ENCODE assay signal across 8 cellular contexts in genomic region chr1:47313915-47314664, GRCh38. TPM values are rescaled to one million over a fixed set of nuclear protein-coding genes. Genes with fewer than 3 reads are reported as not detected.
A peak's percentile ranks its signal among the peaks of the same experiment; 100 is the strongest.
DNase-seq lines count a peak whose midpoint lies in the region; ATAC-seq and TF ChIP-seq lines count a peak whose summit lies in the region.

Gene STIL (minus strand): TSS chr1:47314147. CDS start chr1:47310319, 3,828 bp downstream.

- H3K27ac ChIP-seq in urinary bladder (ENCODE audit: low read depth): peak within 1 kb of the TSS; percentile 46

- ATAC-seq in HG02870 (IDR thresholded peaks at IDR 0.05; ENCODE audit: unreplicated experiment) (peak; percentile 97), left cardiac atrium (peak; percentile 100)

- WGBS in urinary bladder: under 1% methylated on average over 54 of the region's 54 CpGs

- TF ChIP-seq CTCF in GM13976 (IDR thresholded peaks at IDR 0.05; ENCODE audit: borderline replicate concordance, control extremely low read depth, extremely low read depth, insufficient read depth, missing control alignments): no peak

- peak; percentile 98 for DNase-seq in GM13976 (ENCODE audit: low spot score)
- peak; percentile 93 for DNase-seq in NCI-H146 treated with DMSO at 0.1 percent for 48 hours (lab: John Stamatoyannopoulos, UW; ENCODE audit: unreplicated experiment)
- peak; percentile 100 for DNase-seq in amniotic stem cell (lab: John Stamatoyannopoulos, UW)
- peak; percentile 99 for DNase-seq in left cardiac atrium
- peak; percentile 100 for DNase-seq in posterior vena cava (ENCODE audit: low spot score)

- in situ Hi-C loops in GM13976 (cut with MboI; ENCODE audit: low sequenced_read_pairs, unreplicated experiment): no loop called here

- no peaks in the 10 kb centered on the region for H3K4me1 ChIP-seq in urinary bladder (ENCODE audit: insufficient read depth)

- no peaks in the 10 kb centered on the region for H3K36me3 ChIP-seq in urinary bladder (ENCODE audit: insufficient read depth)

- intact Hi-C loops in T-helper 1 cell treated with Interleukin-12 subunit alpha and Interleukin-12 subunit beta and Interleukin-4 antibody, amounts not matched to agents 30 ng/mL and 1 ng/mL, for 36 hours (cut with micrococcal nuclease): loop anchor here (1.0 to 5.0 kb wide), 9 partner anchors 20 to 1822 kb away; partner anchors contain the start of genes EFCAB14, GPBP1L1, NSUN4 and TESK2
- intact Hi-C loops in left cardiac atrium (cut with DNase I) (no loop called here), posterior vena cava (cut with DNase I) (no loop called here)

- peak within 1 kb of the TSS; percentile 54 for H3K4me3 ChIP-seq in urinary bladder (ENCODE audit: low read depth, low read length)

RNA-seq across cellular contexts. Expression of gene STIL, which starts in this region (rescaled TPM):
- 28.4 and 32.0 TPM in 2 replicates for total RNA-seq in T-helper 1 cell treated with Interleukin-12 subunit alpha and Interleukin-12 subunit beta and Interleukin-4 antibody, amounts not matched to agents 30 ng/mL and 1 ng/mL, for 36 hours
- total RNA-seq in left cardiac atrium: 1 to 10 TPM in 1 of 2 donors, under 1 TPM in 1; 0.81 to 1.4 TPM
- 1 to 10 TPM in 1 of 2 donors, under 1 TPM in 1; 0.86 to 1.1 TPM for total RNA-seq in posterior vena cava
- 13.0 TPM for total RNA-seq in urinary bladder
- polyA plus RNA-seq in urinary bladder: 0.53 TPM

Comparison
In these comparisons a context has a peak if more than half of its experiments do, and no peak if none do; other contexts are left out.
1. Peak in every context shown above with its lines: DNase-seq, ATAC-seq, H3K4me3 ChIP-seq and H3K27ac ChIP-seq.